ENCODE assay signal across 29 cellular contexts in genomic region chr21:32120231-32120630, GRCh38.
DNase-seq lines count a peak whose midpoint lies in the region; ATAC-seq, FAIRE-seq and TF ChIP-seq lines count a peak whose summit lies in the region.
"Had no signal": no experiment of that assay in that cellular context is flagged by ENCODE, and none has a peak within 500 bp of the region (broad histone marks: within the 10 kb centered on the region; RNA-seq: fewer than 3 reads in every experiment).

No MANE protein-coding gene starts in this region.

- H2BK20ac ChIP-seq in H1 (ENCODE audit: low read length): no peak overlapping the region

- H3K4ac ChIP-seq in H1 (replicated peaks; ENCODE audit: insufficient read length, low read depth, low read length): no peak overlapping the region

- H3K9ac ChIP-seq in K562 (ENCODE audit: insufficient read depth in 1 of 2, low read depth in 2 of 2, low read length in 2 of 2): no peak overlapping the region
- H3K9ac ChIP-seq in H1 (replicated peaks in 1 of 4; ENCODE audit: extremely low read depth in 1 of 4, low read depth in 3 of 4, low read length in 3 of 4): no peak overlapping the region
- H3K9ac ChIP-seq: BLaER1 had no signal

- no peak overlapping the region for H2BK12ac ChIP-seq in H1 (ENCODE audit: low read depth, low read length)

- no peak overlapping the region for H2BK5ac ChIP-seq in H1 (ENCODE audit: low read depth, low read length)

- H3K27ac ChIP-seq in K562 (ENCODE audit: extremely low read depth, low read depth, low read length) (no peak overlapping the region), H1 (ENCODE audit: low read depth, low read length) (0 out of 2 replicates have a peak overlapping the region, but pooled peaks have one; percentile 15), adrenal gland (no peak overlapping the region), Peyer's patch (no peak overlapping the region)
- H3K27ac ChIP-seq: BLaER1 had no signal

- no peak overlapping the region for H4K5ac ChIP-seq in H1 (ENCODE audit: insufficient read length, low read depth, low read length)

- H3K56ac ChIP-seq in H1 (replicated peaks; ENCODE audit: insufficient read length, low read depth, low read length): no peak overlapping the region

- H3K4me1 ChIP-seq in K562 (replicated peaks in 1 of 2; ENCODE audit: control insufficient read depth in 2 of 2, insufficient read depth in 2 of 2, low read length in 2 of 2): no peaks in the 10 kb centered on the region
- H3K4me1 ChIP-seq in H1 (replicated peaks in 1 of 4; ENCODE audit: control insufficient read depth in 3 of 4, insufficient read depth in 4 of 4, low read length in 3 of 4): no peaks in the 10 kb centered on the region
- H3K4me1 ChIP-seq in adrenal gland (replicated peaks in 1 of 2): no peaks in the 10 kb centered on the region
- H3K4me1 ChIP-seq in Peyer's patch: no peaks in the 10 kb centered on the region

- H3K4me3 ChIP-seq in K562: no peak overlapping the region
- no peak overlapping the region for H3K4me3 ChIP-seq in H1 (ENCODE audit: extremely low read depth in 1 of 4, insufficient read depth in 2 of 4, low read depth in 3 of 4, low read length in 4 of 4)
- no peak overlapping the region for H3K4me3 ChIP-seq in fibroblast of mammary gland (ENCODE audit: control insufficient read depth, low read depth, low read length)
- H3K4me3 ChIP-seq in adrenal gland: no peak overlapping the region
- H3K4me3 ChIP-seq in Peyer's patch: no peak overlapping the region
- H3K4me3 ChIP-seq: BLaER1, GM12878 had no signal

- intact Hi-C loops in K562 (cut with micrococcal nuclease): no loop called here
- intact Hi-C loops in adrenal gland (cut with DNase I): no loop called here

- H3K4me2 ChIP-seq in K562 (ENCODE audit: insufficient read depth, low read length): no peak overlapping the region
- no peak overlapping the region for H3K4me2 ChIP-seq in H1 (ENCODE audit: insufficient read depth in 1 of 2, low read depth in 2 of 2, low read length in 2 of 2)
- H3K4me2 ChIP-seq: BLaER1 had no signal

- H2BK15ac ChIP-seq in H1 (ENCODE audit: low read length): no peak overlapping the region

- CTCF ChIA-PET in K562 (lab: Yijun Ruan, JAX; ENCODE audit: low intra/inter-chr PET ratio) (no interaction called here), H1 (lab: Charles Lee; ENCODE audit: partially characterized antibody) (interaction anchor here (0.6 to 2.1 kb wide), 7 partner anchors 9 to 86 kb away, joined by 3 to 7 read pairs (median 3); no protein-coding TSS in a partner anchor)

- TF ChIP-seq EP300 in K562 (IDR thresholded peaks at IDR 0.05; ENCODE audit: low read length): no peak
- TF ChIP-seq EP300 in H1 (IDR thresholded peaks at IDR 0.05; ENCODE audit: borderline replicate concordance in 1 of 2, low read depth in 2 of 2, low read length in 2 of 2): no peak

- POLR2A ChIA-PET in K562 (lab: Yijun Ruan, JAX): no interaction called here
- POLR2A ChIA-PET in H1 (lab: Charles Lee; ENCODE audit: partially characterized antibody): no interaction called here

- no peak overlapping the region for H4K91ac ChIP-seq in H1 (replicated peaks; ENCODE audit: insufficient read length, low read length)

- no peak for TF ChIP-seq POLR2A in K562 (conservative IDR thresholded peaks at IDR 0.05)
- no peak for TF ChIP-seq POLR2A in H1 (IDR thresholded peaks at IDR 0.05; ENCODE audit: control extremely low read depth in 1 of 2, low read depth in 2 of 2, low read length in 2 of 2)
- no peak for TF ChIP-seq POLR2A in adrenal gland (IDR thresholded peaks at IDR 0.05)
- no peak for TF ChIP-seq POLR2A in Peyer's patch (IDR thresholded peaks at IDR 0.05)

- H3K36me3 ChIP-seq in K562 (ENCODE audit: control insufficient read depth, insufficient read depth, low read length) (no peaks in the 10 kb centered on the region), H1 (ENCODE audit: control insufficient read depth in 2 of 4, insufficient read depth in 4 of 4, low read length in 3 of 4) (no peaks in the 10 kb centered on the region), adrenal gland (replicated peaks in 1 of 2) (no peaks in the 10 kb centered on the region), Peyer's patch (no peaks in the 10 kb centered on the region)
- H3K36me3 ChIP-seq: BE2C, BLaER1 had no signal

- no peaks in the 10 kb centered on the region for H3K9me1 ChIP-seq in K562 (ENCODE audit: control insufficient read depth, insufficient read depth, low read length)

- no peaks in the 10 kb centered on the region for H3K79me2 ChIP-seq in K562 (ENCODE audit: control insufficient read depth, insufficient read depth, low read length)
- no peaks in the 10 kb centered on the region for H3K79me2 ChIP-seq in H1 (ENCODE audit: control insufficient read depth in 1 of 2, insufficient read depth in 2 of 2, low read length in 2 of 2)

- no peak for FAIRE-seq in K562 (lab: Jason Lieb, UNC)
- FAIRE-seq in H1 (lab: Jason Lieb, UNC): no peak
- FAIRE-seq: A204.1, GM12878, GM12892, GM18507 had no signal

- H4K20me1 ChIP-seq in K562 (replicated peaks; ENCODE audit: control insufficient read depth, insufficient read depth, low read length) (no peaks in the 10 kb centered on the region), H1 (replicated peaks in 1 of 2; ENCODE audit: control insufficient read depth in 1 of 2, insufficient read depth in 2 of 2, low read length in 2 of 2) (no peaks in the 10 kb centered on the region)
- H4K20me1 ChIP-seq: BLaER1 had no signal

- no peak overlapping the region for H3K14ac ChIP-seq in H1 (ENCODE audit: insufficient read length)

- TF ChIP-seq CTCF in K562 (IDR thresholded peaks at IDR 0.05 in 2 of 3, conservative IDR thresholded peaks at IDR 0.05 in 1 of 3; ENCODE audit: insufficient read depth in 2 of 3, low read depth in 1 of 3, low read length in 3 of 3): no peak
- no peak for TF ChIP-seq CTCF in H1 (IDR thresholded peaks at IDR 0.05; ENCODE audit: control extremely low read depth in 1 of 3, insufficient read depth in 1 of 3, low read depth in 1 of 3, low read length in 3 of 3)
- TF ChIP-seq CTCF in fibroblast of mammary gland (conservative IDR thresholded peaks at IDR 0.05; ENCODE audit: control insufficient read depth, insufficient read depth, low read depth, low read length): no peak
- no peak for TF ChIP-seq CTCF in adrenal gland (IDR thresholded peaks at IDR 0.05)
- no peak for TF ChIP-seq CTCF in Peyer's patch (IDR thresholded peaks at IDR 0.05)

- H3K23ac ChIP-seq in H1 (ENCODE audit: insufficient read length): no peak overlapping the region

- H3K79me1 ChIP-seq in H1 (ENCODE audit: low read depth, low read length): no peaks in the 10 kb centered on the region

- H2BK120ac ChIP-seq in H1 (replicated peaks; ENCODE audit: low read depth, low read length): no peak overlapping the region

- no peaks in the 10 kb centered on the region for H3K9me3 ChIP-seq in K562 (replicated peaks; ENCODE audit: control insufficient read depth, insufficient read depth, low read depth, low read length)
- no peaks in the 10 kb centered on the region; a peak in 1 of 4 replicates for H3K9me3 ChIP-seq in H1 (ENCODE audit: insufficient read depth in 2 of 2, low read depth in 1 of 2, low read length in 1 of 2)
- H3K9me3 ChIP-seq in adrenal gland (replicated peaks in 1 of 3): no peaks in the 10 kb centered on the region
- H3K9me3 ChIP-seq in Peyer's patch: peaks cover 0 to 7% (median 0%) of the 10 kb centered on the region in 4 donors
- H3K9me3 ChIP-seq: BE2C had no signal

- H2AFZ ChIP-seq in K562 (ENCODE audit: low read depth, low read length) (no peak overlapping the region), H1 (ENCODE audit: low read length) (no peak overlapping the region)

- H3K27me3 ChIP-seq in K562 (ENCODE audit: control insufficient read depth in 2 of 2, insufficient read depth in 2 of 2, low read length in 2 of 2) (peaks cover 4% of the 10 kb centered on the region in 2 experiments; a peak in 3 of 5 replicates), H1 (replicated peaks in 1 of 4; ENCODE audit: control insufficient read depth in 3 of 4, extremely low read depth in 1 of 4, insufficient read depth in 3 of 4, low read length in 3 of 4) (no peaks in the 10 kb centered on the region), adrenal gland (no peaks in the 10 kb centered on the region), Peyer's patch (no peaks in the 10 kb centered on the region)
- H3K27me3 ChIP-seq: BE2C, BLaER1 had no signal

- peak; percentile 41 for DNase-seq in Ammon's horn (ENCODE audit: low spot score)
- DNase-seq in K562 (ENCODE audit: extremely low read depth in 1 of 4, low spot score in 3 of 4): no peak
- DNase-seq in H1 (ENCODE audit: low read depth in 1 of 2, low spot score in 2 of 2): no peak
- peak; percentile 13 for DNase-seq in fibroblast of mammary gland (ENCODE audit: low read depth)
- DNase-seq in superior temporal gyrus (ENCODE audit: extremely low spot score): no peak
- no peak for DNase-seq in adrenal gland
- DNase-seq in Peyer's patch: no peak
- DNase-seq: 8988T; ACHN; AML-193; BE2C; C1 segment of cervical spinal cord; CD4-positive, alpha-beta memory T cell; CD4-positive, CD25-positive, alpha-beta regulatory T cell; CD8-positive, alpha-beta memory T cell; COR-L47; DMS 273 treated with DMSO at 0.1 percent for 48 hours; DMS153; DMS53; DMS79; DND-41; EL; GDM1 had no signal

- H2AK5ac ChIP-seq in H1 (ENCODE audit: low read depth, low read length): no peak overlapping the region

- no peaks in the 10 kb centered on the region; the same call in 1 of the 2 replicates for H3K23me2 ChIP-seq in H1 (ENCODE audit: low read depth, low read length)

- WGBS in K562 (ENCODE audit: insufficient coverage, low coverage, missing lambda C conversion rate): 0% methylated on average over 3 of the region's 3 CpGs
- WGBS in H1 (ENCODE audit: extremely low coverage in 1 of 2, insufficient coverage in 1 of 2, insufficient read length in 1 of 2, insufficient replicate concordance in 2 of 2, low coverage in 1 of 2, low lambda C conversion rate in 2 of 2, missing lambda C conversion rate in 1 of 2), 2 experiments: 89% methylated on average over 3 of the region's 3 CpGs; no CpG with 5 or more reads in 1 of the 2 experiments
- 74 to 81% (median 76%) methylated on average over 3 of the region's 3 CpGs for WGBS in adrenal gland, 4 donors

- ATAC-seq in K562 (no peak), HG03432 (IDR thresholded peaks at IDR 0.05; ENCODE audit: unreplicated experiment) (no peak)
- ATAC-seq: GM12878 had no signal

- TF ChIP-seq RAD21 in K562 (CRISPR knock-in tag; conservative IDR thresholded peaks at IDR 0.05 in 1 of 2, IDR thresholded peaks at IDR 0.05 in 1 of 2) (no peak), H1 (IDR thresholded peaks at IDR 0.05 in 1 of 2, conservative IDR thresholded peaks at IDR 0.05 in 1 of 2; ENCODE audit: low read depth in 2 of 2, low read length in 2 of 2) (no peak)

- no peak overlapping the region for H3K18ac ChIP-seq in H1 (ENCODE audit: extremely low read depth, low read length)

- H4K8ac ChIP-seq in H1 (ENCODE audit: extremely low read depth, insufficient read depth, low read length): no peak overlapping the region

- BruUV-seq in K562 (replicated peaks; lab: Mats Ljungman, UMichigan): no TSS peak

- in situ Hi-C loops in K562 (cut with MboI): no loop called here

TF ChIP-seq in H1, 55 proteins besides CTCF, POLR2A, EP300 and RAD21 (continues in another document):
- TF ChIP-seq HDAC2 (IDR thresholded peaks at IDR 0.05; ENCODE audit: borderline replicate concordance in 1 of 2, low read depth in 2 of 2, low read length in 2 of 2): no peak
- no peak for TF ChIP-seq CEBPB (IDR thresholded peaks at IDR 0.05; ENCODE audit: low read depth, low read length)
- TF ChIP-seq TEAD4 (IDR thresholded peaks at IDR 0.05; ENCODE audit: low read depth, low read length): no peak
- TF ChIP-seq POLR2AphosphoS5 (IDR thresholded peaks at IDR 0.05; ENCODE audit: low read depth, low read length): no peak

Comparison
In these comparisons a context has a peak if more than half of its experiments do, and no peak if none do; other contexts are left out.
1. DNase-seq: peak in Ammon's horn (single experiment) and fibroblast of mammary gland (single experiment); none in K562 (0 of 4), H1 (0 of 2), superior temporal gyrus (single experiment), adrenal gland (0 of 7) and Peyer's patch (0 of 3).